ENCODE assay signal across 1 cellular context in genomic region chr2:224360801-224361251, GRCh38.
TF ChIP-seq lines count a peak whose summit lies in the region.

No MANE protein-coding gene starts in this region.

TF ChIP-seq in HEK293, 187 proteins besides CTCF, POLR2A, EP300 and RAD21 (continued from another document):
- TF ChIP-seq INSM2 (tag by site-specific recombination; IDR thresholded peaks at IDR 0.05) (peak; percentile 76; the same call in 1 of the 2 replicates), ZNF394 (tag by site-specific recombination; IDR thresholded peaks at IDR 0.05; ENCODE audit: borderline replicate concordance) (0 out of 2 replicates have a peak, but pooled peaks have one; percentile 10), HIC1 (tag by site-specific recombination; IDR thresholded peaks at IDR 0.05) (peak; percentile 88), OSR2 (tag by site-specific recombination; IDR thresholded peaks at IDR 0.05) (peak; percentile 75; the same call in 1 of the 2 replicates), ZNF274 (IDR thresholded peaks at IDR 0.05; ENCODE audit: low read length) (no peak), ZNF274 (tag by site-specific recombination; IDR thresholded peaks at IDR 0.05; ENCODE audit: borderline replicate concordance) (no peak), ZNF843 (tag by site-specific recombination; IDR thresholded peaks at IDR 0.05) (peak; percentile 87), ZNF391 (tag by site-specific recombination; IDR thresholded peaks at IDR 0.05; ENCODE audit: borderline replicate concordance, low read depth) (peak; percentile 47; the same call in 1 of the 2 replicates), ZSCAN4 (tag by site-specific recombination; IDR thresholded peaks at IDR 0.05) (0 out of 2 replicates have a peak, but pooled peaks have one; percentile 24), ZNF146 (tag by site-specific recombination; IDR thresholded peaks at IDR 0.05) (no peak), ZNF114 (tag by site-specific recombination; IDR thresholded peaks at IDR 0.05) (no peak), ZXDB (tag by site-specific recombination; IDR thresholded peaks at IDR 0.05) (peak; percentile 47; the same call in 1 of the 2 replicates), ZNF530 (tag by site-specific recombination; IDR thresholded peaks at IDR 0.05; ENCODE audit: low read depth) (no peak), FEZF1 (tag by site-specific recombination; IDR thresholded peaks at IDR 0.05) (peak; percentile 37; the same call in 1 of the 2 replicates), PRDM10 (tag by site-specific recombination; IDR thresholded peaks at IDR 0.05) (0 out of 2 replicates have a peak, but pooled peaks have one; percentile 15), ZNF280C (tag by site-specific recombination; IDR thresholded peaks at IDR 0.05) (no peak), ZNF704 (tag by site-specific recombination; IDR thresholded peaks at IDR 0.05) (no peak), ZBTB44 (tag by site-specific recombination; IDR thresholded peaks at IDR 0.05) (peak; percentile 9; the same call in 1 of the 2 replicates), ZNF18 (tag by site-specific recombination; IDR thresholded peaks at IDR 0.05) (no peak), GFI1B (tag by site-specific recombination; IDR thresholded peaks at IDR 0.05) (no peak), WT1 (tag by site-specific recombination; IDR thresholded peaks at IDR 0.05) (peak; percentile 32; the same call in 1 of the 2 replicates), ZNF629 (tag by site-specific recombination; IDR thresholded peaks at IDR 0.05) (peak; percentile 75), KLF8 (tag by site-specific recombination; IDR thresholded peaks at IDR 0.05) (peak; percentile 44), ZNF626 (tag by site-specific recombination; IDR thresholded peaks at IDR 0.05) (no peak), ZNF366 (tag by site-specific recombination; conservative IDR thresholded peaks at IDR 0.05) (peak; percentile 71), SP3 (tag by site-specific recombination; IDR thresholded peaks at IDR 0.05) (0 out of 2 replicates have a peak, but pooled peaks have one; percentile 14), BCL11B (tag by site-specific recombination; IDR thresholded peaks at IDR 0.05; ENCODE audit: low read depth) (0 out of 2 replicates have a peak, but pooled peaks have one; percentile 15), KLF10 (tag by site-specific recombination; IDR thresholded peaks at IDR 0.05) (peak; percentile 57; the same call in 1 of the 2 replicates), ZNF184 (tag by site-specific recombination; IDR thresholded peaks at IDR 0.05) (peak; percentile 10; the same call in 1 of the 2 replicates), ZNF266 (tag by site-specific recombination; IDR thresholded peaks at IDR 0.05; ENCODE audit: low read depth) (no peak), ZFHX2 (tag by site-specific recombination; conservative IDR thresholded peaks at IDR 0.05) (peak; percentile 31; the same call in 1 of the 2 replicates), ZEB2 (tag by site-specific recombination; IDR thresholded peaks at IDR 0.05) (0 out of 2 replicates have a peak, but pooled peaks have one; percentile 20), PRDM6 (tag by site-specific recombination; IDR thresholded peaks at IDR 0.05) (peak; percentile 84), ZNF513 (tag by site-specific recombination; IDR thresholded peaks at IDR 0.05) (no peak), BCL11A (tag by site-specific recombination; IDR thresholded peaks at IDR 0.05; ENCODE audit: low read depth) (0 out of 2 replicates have a peak, but pooled peaks have one; percentile 61), ZNF639 (tag by site-specific recombination; IDR thresholded peaks at IDR 0.05) (peak; percentile 66; the same call in 1 of the 2 replicates)
TF ChIP-seq in HEK293: peak in this region for 26.
